ENCODE assay signal across 8 cellular contexts in genomic region chr13:102298051-102298450, GRCh38.
"Had no signal": no experiment of that assay in that cellular context is flagged by ENCODE, and none has a peak within 500 bp of the region (broad histone marks: within the 10 kb centered on the region; RNA-seq: fewer than 3 reads in every experiment).

No MANE protein-coding gene starts in this region.

- H3K9me3 ChIP-seq: HAP-1 had no signal

- DNase-seq: GM23248, GOT3, H7, H9, HCEC 1CT, HFFc6 had no signal

- H3K27ac ChIP-seq: GM23248 had no signal

- H2AFZ ChIP-seq: GM23248, GM23338 had no signal

- H3K4me2 ChIP-seq: GM23338 had no signal

- H3K4me3 ChIP-seq: GM23248, GM23338, HAP-1 had no signal

- H3K4me1 ChIP-seq: HAP-1 had no signal

- H3K36me3 ChIP-seq: HAP-1 had no signal
